Comparison of ENCODE assay signal across 1 cellular context in genomic region chr9:76302947-76303550, GRCh38.
TF ChIP-seq lines count a peak whose summit lies in the region.

No MANE protein-coding gene starts in this region.

TF ChIP-seq in endothelial cell of umbilical vein, 7 proteins besides CTCF, POLR2A, EP300 and RAD21 (continued from another document):
- TF ChIP-seq FOS (IDR thresholded peaks at IDR 0.05; ENCODE audit: borderline replicate concordance, insufficient read depth, low read length), result no peak
- no peak for TF ChIP-seq POLR2AphosphoS5 (IDR thresholded peaks at IDR 0.05; ENCODE audit: insufficient read depth, low read depth, low read length)
- TF ChIP-seq GATA2 (IDR thresholded peaks at IDR 0.05; ENCODE audit: insufficient read depth, insufficient read length, low read depth, low read length), result no peak
